ENCODE assay signal across 2 cellular contexts in genomic region chr3:50333744-50334328, GRCh38.
TF ChIP-seq lines count a peak whose summit lies in the region.

No MANE protein-coding gene starts in this region.

TF ChIP-seq in HepG2, 621 proteins besides CTCF, POLR2A, EP300 and RAD21:
- TF ChIP-seq SIN3B (IDR thresholded peaks at IDR 0.05; ENCODE audit: low read length) (no peak), RELA (CRISPR knock-in tag; IDR thresholded peaks at IDR 0.05) (no peak), ZBTB7A (CRISPR knock-in tag; IDR thresholded peaks at IDR 0.05) (no peak), HDAC2 (CRISPR knock-in tag; IDR thresholded peaks at IDR 0.05) (no peak), CREB3 (CRISPR knock-in tag; IDR thresholded peaks at IDR 0.05) (no peak), LCORL (IDR thresholded peaks at IDR 0.05) (no peak), LCORL (CRISPR knock-in tag; IDR thresholded peaks at IDR 0.05) (no peak), ARNTL (CRISPR knock-in tag; IDR thresholded peaks at IDR 0.05) (no peak), ZFX (CRISPR knock-in tag; IDR thresholded peaks at IDR 0.05; ENCODE audit: low read depth) (no peak), ZBTB39 (CRISPR knock-in tag; IDR thresholded peaks at IDR 0.05) (no peak)
- TF ChIP-seq, protein P1, sequence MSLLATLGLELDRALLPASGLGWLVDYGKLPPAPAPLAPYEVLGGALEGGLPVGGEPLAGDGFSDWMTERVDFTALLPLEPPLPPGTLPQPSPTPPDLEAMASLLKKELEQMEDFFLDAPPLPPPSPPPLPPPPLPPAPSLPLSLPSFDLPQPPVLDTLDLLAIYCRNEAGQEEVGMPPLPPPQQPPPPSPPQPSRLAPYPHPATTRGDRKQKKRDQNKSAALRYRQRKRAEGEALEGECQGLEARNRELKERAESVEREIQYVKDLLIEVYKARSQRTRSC (CRISPR knock-in tag; IDR thresholded peaks at IDR 0.05; ENCODE audit: low read depth): no peak

TF ChIP-seq in GM12891, 5 proteins besides CTCF, POLR2A, EP300 and RAD21:
- TF ChIP-seq PAX5 (IDR thresholded peaks at IDR 0.05; ENCODE audit: insufficient read depth, low read length, severe bottlenecking): no peak
- TF ChIP-seq POU2F2 (IDR thresholded peaks at IDR 0.05; ENCODE audit: low read depth, low read length): no peak
- TF ChIP-seq TAF1 (IDR thresholded peaks at IDR 0.05; ENCODE audit: low read depth, low read length): no peak
- TF ChIP-seq POLR2AphosphoS5 (IDR thresholded peaks at IDR 0.05; ENCODE audit: low read depth, low read length): no peak
